20 cellular contexts compared by ENCODE assay signal in genomic region chr14:92523752-92524151, GRCh38. TPM values are rescaled to one million over a fixed set of nuclear protein-coding genes. Genes with fewer than 3 reads are reported as not detected.
DNase-seq lines count a peak whose midpoint lies in the region; ATAC-seq and TF ChIP-seq lines count a peak whose summit lies in the region.
"Had no signal": no experiment of that assay in that cellular context is flagged by ENCODE, and none has a peak within 500 bp of the region (broad histone marks: within the 10 kb centered on the region; RNA-seq: fewer than 3 reads in every experiment).

No MANE protein-coding gene starts in this region.

- peak overlapping the region; percentile 31 for H3K27ac Mint-ChIP-seq in CD4-positive, alpha-beta T cell
- H3K27ac Mint-ChIP-seq in dendritic cell treated with granulocyte-macrophage colony-stimulating factor and Interleukin-4, amounts not matched to agents 40 ng/mL and 50 ng/mL, for 4 days, result peak overlapping the region; percentile 66
- H3K27ac Mint-ChIP-seq in Calu3 (ENCODE audit: unreplicated experiment), result no peak overlapping the region
- H3K27ac Mint-ChIP-seq: H9 had no signal

- no peak overlapping the region for H3K4me3 Mint-ChIP-seq in CD4-positive, alpha-beta T cell
- no peak overlapping the region for H3K4me3 Mint-ChIP-seq in dendritic cell treated with granulocyte-macrophage colony-stimulating factor and Interleukin-4, amounts not matched to agents 40 ng/mL and 50 ng/mL, for 4 days
- H3K4me3 Mint-ChIP-seq in Calu3 (ENCODE audit: low read depth, unreplicated experiment), result no peak overlapping the region
- H3K4me3 Mint-ChIP-seq: H9 had no signal

- H3K27me3 Mint-ChIP-seq in CD4-positive, alpha-beta T cell, result no peaks in the 10 kb centered on the region
- no peaks in the 10 kb centered on the region for H3K27me3 Mint-ChIP-seq in dendritic cell treated with granulocyte-macrophage colony-stimulating factor and Interleukin-4, amounts not matched to agents 40 ng/mL and 50 ng/mL, for 4 days
- no peaks in the 10 kb centered on the region for H3K27me3 Mint-ChIP-seq in Calu3 (ENCODE audit: unreplicated experiment)

- H3K4me1 ChIP-seq in neutrophil (ENCODE audit: control insufficient read depth in 1 of 2, insufficient read depth in 1 of 2, low read depth in 1 of 2, low read length in 1 of 2) (peaks cover 54 to 66% of the 10 kb centered on the region in 2 experiments), uterus (no peaks in the 10 kb centered on the region)
- H3K4me1 ChIP-seq: BE2C, SJCRH30 had no signal

- H3K9me3 ChIP-seq in AG04450 (ENCODE audit: control insufficient read depth, insufficient read depth, low read length), result no peaks in the 10 kb centered on the region
- no peaks in the 10 kb centered on the region for H3K9me3 ChIP-seq in CD4-positive, alpha-beta T cell (ENCODE audit: control insufficient read depth, low read length)
- no peaks in the 10 kb centered on the region for H3K9me3 ChIP-seq in neutrophil
- no peaks in the 10 kb centered on the region for H3K9me3 ChIP-seq in uterus
- H3K9me3 ChIP-seq: BE2C, SJCRH30 had no signal

- peak overlapping the region; percentile 24 for H3K27ac ChIP-seq in AG04450 (ENCODE audit: low read depth, low read length)
- H3K27ac ChIP-seq in CD4-positive, alpha-beta T cell (ENCODE audit: low read depth, low read length), result no peak overlapping the region
- peak overlapping the region; percentile 67 for H3K27ac ChIP-seq in neutrophil
- H3K27ac ChIP-seq in uterus, result no peak overlapping the region
- H3K27ac ChIP-seq: SJCRH30 had no signal

- no peaks in the 10 kb centered on the region for H3K9me3 Mint-ChIP-seq in CD4-positive, alpha-beta T cell
- no peaks in the 10 kb centered on the region for H3K9me3 Mint-ChIP-seq in dendritic cell treated with granulocyte-macrophage colony-stimulating factor and Interleukin-4, amounts not matched to agents 40 ng/mL and 50 ng/mL, for 4 days
- H3K9me3 Mint-ChIP-seq in Calu3 (ENCODE audit: low read depth, unreplicated experiment), result no peaks in the 10 kb centered on the region
- H3K9me3 Mint-ChIP-seq: H9 had no signal

- H3K4me3 ChIP-seq in AG04450 (ENCODE audit: low read depth, low read length), result no peak overlapping the region
- no peak overlapping the region for H3K4me3 ChIP-seq in neutrophil (ENCODE audit: low read depth in 1 of 2, low read length in 1 of 2)
- H3K4me3 ChIP-seq in uterus, result no peak overlapping the region
- H3K4me3 ChIP-seq: SJCRH30 had no signal

- H3K36me3 Mint-ChIP-seq in CD4-positive, alpha-beta T cell (ENCODE audit: low read depth), result no peaks in the 10 kb centered on the region
- peaks cover 70% of the 10 kb centered on the region for H3K36me3 Mint-ChIP-seq in dendritic cell treated with granulocyte-macrophage colony-stimulating factor and Interleukin-4, amounts not matched to agents 40 ng/mL and 50 ng/mL, for 4 days (ENCODE audit: low read depth)
- no peaks in the 10 kb centered on the region for H3K36me3 Mint-ChIP-seq in Calu3 (ENCODE audit: insufficient read depth, unreplicated experiment)

- TF ChIP-seq CTCF in AG04450 (IDR thresholded peaks at IDR 0.05; ENCODE audit: low read depth, low read length) (no peak), neutrophil (IDR thresholded peaks at IDR 0.05) (no peak), Calu3 (IDR thresholded peaks at IDR 0.05; ENCODE audit: unreplicated experiment) (no peak), uterus (IDR thresholded peaks at IDR 0.05) (no peak)
- TF ChIP-seq CTCF in CD4-positive, alpha-beta T cell (IDR thresholded peaks at IDR 0.05), result no peak

- no peak for TF ChIP-seq POLR2A in uterus (IDR thresholded peaks at IDR 0.05)

- DNase-seq in AG04450 (ENCODE audit: low read depth, low spot score) (no peak), nucleus accumbens (lab: John Stamatoyannopoulos, UW) (no peak), Calu3 (no peak), DMS153 treated with DMSO at 0.1 percent for 48 hours (lab: John Stamatoyannopoulos, UW; ENCODE audit: unreplicated experiment) (no peak), uterus (no peak)
- DNase-seq in CD4-positive, alpha-beta T cell, result no peak
- DNase-seq: BE2C; DMS153; H9; NCI-H1092; NCI-H2107; NCI-H226; NCI-H526 treated with DMSO at 0.1 percent for 48 hours; NK-92 treated with Interleukin-12 subunit alpha and Interleukin-12 subunit beta, amount 100 ng/mL, for 24 hours; OCI-M1; RPMI8226; SJCRH30 had no signal

- H3K27me3 ChIP-seq in AG04450 (ENCODE audit: control insufficient read depth, insufficient read depth, low read length) (no peaks in the 10 kb centered on the region), neutrophil (no peaks in the 10 kb centered on the region), uterus (no peaks in the 10 kb centered on the region)
- H3K27me3 ChIP-seq in CD4-positive, alpha-beta T cell (ENCODE audit: control insufficient read depth, insufficient read depth, low read length), result no peaks in the 10 kb centered on the region
- H3K27me3 ChIP-seq: SJCRH30 had no signal

- BruUV-seq in Calu3 (replicated peaks; lab: Mats Ljungman, UMichigan), result no TSS peak

- no peak for ATAC-seq in CD4-positive, alpha-beta T cell (ENCODE audit: poor library complexity)

- peaks cover 56% of the 10 kb centered on the region for H3K4me1 Mint-ChIP-seq in CD4-positive, alpha-beta T cell (ENCODE audit: low read depth)
- H3K4me1 Mint-ChIP-seq in dendritic cell treated with granulocyte-macrophage colony-stimulating factor and Interleukin-4, amounts not matched to agents 40 ng/mL and 50 ng/mL, for 4 days (ENCODE audit: low read depth), result peaks cover 89% of the 10 kb centered on the region
- no peaks in the 10 kb centered on the region for H3K4me1 Mint-ChIP-seq in Calu3 (ENCODE audit: low read depth, unreplicated experiment)
- H3K4me1 Mint-ChIP-seq: H9 had no signal

- no peaks in the 10 kb centered on the region for H3K36me3 ChIP-seq in neutrophil
- no peaks in the 10 kb centered on the region for H3K36me3 ChIP-seq in uterus
- H3K36me3 ChIP-seq: BE2C, SJCRH30 had no signal

- CTCF ChIA-PET in AG04450 (lab: Charles Lee) (no interaction called here), Calu3 (lab: Charles Lee) (no interaction called here)
- CTCF ChIA-PET in CD4-positive, alpha-beta T cell (lab: Charles Lee), result interaction anchor here (0.6 kb wide), 1 partner anchor 1044 kb away, joined by 3 read pairs; no protein-coding TSS in a partner anchor

- intact Hi-C loops in CD4-positive, alpha-beta T cell (cut with DNase I, micrococcal nuclease), result no loop called here
- intact Hi-C loops in dendritic cell treated with granulocyte-macrophage colony-stimulating factor and Interleukin-4, amounts not matched to agents 40 ng/mL and 50 ng/mL, for 4 days (cut with micrococcal nuclease), result no loop called here
- intact Hi-C loops in Calu3 (cut with micrococcal nuclease; ENCODE audit: unreplicated experiment), result no loop called here
- intact Hi-C loops in uterus (cut with DNase I; ENCODE audit: low total_unique reads), result no loop called here

- POLR2A ChIA-PET in AG04450 (lab: Yijun Ruan, JAX), result interaction anchor here (0.6 kb wide), 1 partner anchor 122 kb away, joined by 4 read pairs; no protein-coding TSS in a partner anchor
- POLR2A ChIA-PET in CD4-positive, alpha-beta T cell (lab: Charles Lee), result interaction anchor here (1.4 to 1.8 kb wide), 2 partner anchors 9 to 11 kb away, joined by 3 to 7 read pairs; no protein-coding TSS in a partner anchor

RNA-seq across cellular contexts. Expression of gene RIN3, which starts 10.2 kb away (rescaled TPM):
- 3.7 and 5.6 TPM in 2 replicates for polyA plus RNA-seq in AG04450 (2011; rRNA removed)
- 8.5 and 9.0 TPM in 2 replicates for polyA minus RNA-seq in AG04450 (2011; rRNA and poly(A)+ RNA removed)
- total RNA-seq in CD4-positive, alpha-beta T cell, result 10 to 100 TPM; 67.9 to 72.2 TPM
- total RNA-seq in Calu3 (2022), result 13.2 and 13.8 TPM in 2 replicates
- 10 to 100 TPM in 2 of 4 donors, 1 to 10 TPM in 2; 6.2 to 29.8 (median 12.2) TPM for total RNA-seq in uterus
- total RNA-seq: HT-29, SJCRH30 had no signal

Comparison
In these comparisons a context has a peak if more than half of its experiments do, and no peak if none do; other contexts are left out.
1. H3K27ac ChIP-seq: peak in AG04450 (single experiment) and neutrophil (single experiment); none in CD4-positive, alpha-beta T cell (single experiment) and uterus (0 of 2).